16 cellular contexts compared by ENCODE assay signal in genomic region chr13:39254606-39255005, GRCh38.
DNase-seq lines count a peak whose midpoint lies in the region; ATAC-seq and TF ChIP-seq lines count a peak whose summit lies in the region.
"Had no signal": no experiment of that assay in that cellular context is flagged by ENCODE, and none has a peak within 500 bp of the region (broad histone marks: within the 10 kb centered on the region; RNA-seq: fewer than 3 reads in every experiment).

No MANE protein-coding gene starts in this region.

- H3K9me3 ChIP-seq in SJCRH30 (replicated peaks): no peaks in the 10 kb centered on the region

- TF ChIP-seq CTCF in GM20000 (IDR thresholded peaks at IDR 0.05; ENCODE audit: extremely low read depth, missing control alignments): no peak

- peak overlapping the region; percentile 41; the same call in 1 of the 2 replicates for H3K27ac ChIP-seq in SJCRH30

- no peak for DNase-seq in left ventricle myocardium superior
- DNase-seq in left cardiac atrium: no peak
- peak; percentile 38 for DNase-seq in NCI-H128 (lab: John Stamatoyannopoulos, UW; ENCODE audit: unreplicated experiment)
- DNase-seq in SJCRH30: peak in 1 of 2 experiments; percentile 28
- DNase-seq in activated effector memory CD4-positive, alpha-beta T cell treated with anti-CD3 and anti-CD28 coated beads, Interleukin-2, amount 50 U/mL, for 16 hours: no peak
- DNase-seq in GM20000 (ENCODE audit: low spot score): no peak
- no peak for DNase-seq in NAMALWA (ENCODE audit: low spot score)
- DNase-seq: GDM1, KG1, NCI-H1048, NCI-H187, NCI-H345, NCI-H526, RPMI8226, SW 1271 had no signal

- peak; percentile 28 for ATAC-seq in left ventricle myocardium superior
- no peak for ATAC-seq in left cardiac atrium
- ATAC-seq: HepG2 had no signal

- intact Hi-C loops in left ventricle myocardium superior (cut with micrococcal nuclease) (no loop called here), left cardiac atrium (cut with DNase I) (no loop called here)

- H3K36me3 ChIP-seq in SJCRH30: no peaks in the 10 kb centered on the region

- no peak overlapping the region for H3K4me3 ChIP-seq in SJCRH30

- H3K27me3 ChIP-seq in SJCRH30: no peaks in the 10 kb centered on the region

- peaks cover 21% of the 10 kb centered on the region for H3K4me1 ChIP-seq in SJCRH30
